In genomic region chr18:45826716-45827115, GRCh38 we compare ENCODE assay signal across 4 cellular contexts. TPM values are rescaled to one million over a fixed set of nuclear protein-coding genes. Genes with fewer than 3 reads are reported as not detected.
"Had no signal": no experiment of that assay in that cellular context is flagged by ENCODE, and none has a peak within 500 bp of the region (broad histone marks: within the 10 kb centered on the region; RNA-seq: fewer than 3 reads in every experiment).

No MANE protein-coding gene starts in this region.

RNA-seq across cellular contexts. Expression of gene SIGLEC15, which starts 1.2 kb away (rescaled TPM):
- total RNA-seq: esophagus squamous epithelium; mesothelial cell of epicardium; natural killer cell treated with Interleukin-12 subunit alpha and Interleukin-12 subunit beta and Interleukin-15 and Interleukin-18, amount 100 ng/mL, for 72 hours had no signal
- polyA plus RNA-seq: keratinocyte had no signal
